In genomic region chr18:56402872-56403516, GRCh38 we compare ENCODE assay signal across 9 cellular contexts.
DNase-seq lines count a peak whose midpoint lies in the region; ATAC-seq and TF ChIP-seq lines count a peak whose summit lies in the region.
"Had no signal": no experiment of that assay in that cellular context is flagged by ENCODE, and none has a peak within 500 bp of the region (broad histone marks: within the 10 kb centered on the region; RNA-seq: fewer than 3 reads in every experiment).

No MANE protein-coding gene starts in this region.

- H4K20me1 ChIP-seq in IMR-90 (ENCODE audit: insufficient read depth, low read length) = no peaks in the 10 kb centered on the region

- peak overlapping the region; percentile 87 for H2BK15ac ChIP-seq in IMR-90 (ENCODE audit: low read depth, low read length)

- peak overlapping the region; percentile 96 for H3K4ac ChIP-seq in IMR-90 (ENCODE audit: low read depth, low read length)

- H4K5ac ChIP-seq in IMR-90 (ENCODE audit: low read depth, low read length) = peak overlapping the region; percentile 97

- WGBS in IMR-90 (ENCODE audit: extremely low coverage in 2 of 2, insufficient read length in 1 of 2), 2 experiments = no CpG with 5 or more reads among the region's 1 CpG

- ATAC-seq in IMR-90 (ENCODE audit: low read depth) (peak; percentile 87), left colon (no peak), GM18870 (IDR thresholded peaks at IDR 0.05; ENCODE audit: unreplicated experiment) (no peak)

- peak overlapping the region; percentile 13; the same call in 1 of the 2 replicates for H3K56ac ChIP-seq in IMR-90 (ENCODE audit: extremely low read depth, insufficient read depth, low read length)

- peak overlapping the region; percentile 94 for H4K91ac ChIP-seq in IMR-90 (ENCODE audit: insufficient read depth, low read depth, low read length)

- no peak overlapping the region for H3K9ac ChIP-seq in IMR-90 (ENCODE audit: low read depth, low read length)

- peak overlapping the region; percentile 99 for H3K18ac ChIP-seq in IMR-90 (ENCODE audit: low read depth, low read length)

- H3K79me1 ChIP-seq in IMR-90 (ENCODE audit: low read depth in 1 of 2, low read length in 2 of 2) = no peaks in the 10 kb centered on the region

- no peak for TF ChIP-seq RAD21 in IMR-90 (IDR thresholded peaks at IDR 0.05; ENCODE audit: low read length)

- BruUV-seq in IMR-90 (replicated peaks; lab: Mats Ljungman, UMichigan) = no TSS peak

- peak overlapping the region; percentile 59 for H2AK9ac ChIP-seq in IMR-90 (replicated peaks; ENCODE audit: low read depth, low read length, poor library complexity)

- peak overlapping the region; percentile 33; the same call in 1 of the 2 replicates for H3K4me2 ChIP-seq in IMR-90 (ENCODE audit: low read depth, low read length)

- peak overlapping the region; percentile 70 to 97 for H4K8ac ChIP-seq in IMR-90 (ENCODE audit: low read depth in 2 of 2, low read length in 2 of 2)

- intact Hi-C loops in IMR-90 (cut with micrococcal nuclease) = no loop called here
- intact Hi-C loops in left colon (cut with DNase I, micrococcal nuclease) = no loop called here

- POLR2A ChIA-PET in IMR-90 (lab: Charles Lee; ENCODE audit: unreplicated experiment) = interaction anchor here (0.6 kb wide), 1 partner anchor 143 kb away, joined by 7 read pairs; no protein-coding TSS in a partner anchor

- H3K9me3 ChIP-seq in IMR-90 (ENCODE audit: control insufficient read depth, insufficient read depth, low read length) = no peaks in the 10 kb centered on the region

- no peaks in the 10 kb centered on the region; the same call in 1 of the 2 replicates for H3K9me1 ChIP-seq in IMR-90 (ENCODE audit: insufficient read depth, low read length)

- H2BK5ac ChIP-seq in IMR-90 (ENCODE audit: low read depth, low read length, poor library complexity, severe bottlenecking) = peak overlapping the region; percentile 93

- DNase-seq in A172 (ENCODE audit: low spot score) (peak; percentile 78), IMR-90 (peak; percentile 90), astrocyte of the spinal cord (ENCODE audit: low read depth, low spot score) (peak; percentile 87), iris pigment epithelial cell (ENCODE audit: low read depth) (peak; percentile 84), midbrain (lab: John Stamatoyannopoulos, UW) (no peak), left colon (no peak), NCI-H1694 (lab: John Stamatoyannopoulos, UW) (no peak)
- DNase-seq: head of caudate nucleus had no signal

- H3K4me3 ChIP-seq in IMR-90 (ENCODE audit: insufficient read depth, low read depth, low read length) (no peak overlapping the region), astrocyte of the spinal cord (ENCODE audit: low read depth, low read length) (no peak overlapping the region)

- no peak for TF ChIP-seq POLR2A in IMR-90 (IDR thresholded peaks at IDR 0.05; ENCODE audit: low read depth, low read length)

- H3K27me3 ChIP-seq in IMR-90 (ENCODE audit: control insufficient read depth, insufficient read depth, low read length) = no peaks in the 10 kb centered on the region

- CTCF ChIA-PET in IMR-90 (lab: Yijun Ruan, JAX) = no interaction called here

- peak overlapping the region; percentile 97 for H2AK5ac ChIP-seq in IMR-90 (ENCODE audit: low read depth, low read length)

- TF ChIP-seq CTCF in IMR-90 (conservative IDR thresholded peaks at IDR 0.05; ENCODE audit: low read depth, low read length) = no peak
- TF ChIP-seq CTCF in astrocyte of the spinal cord (IDR thresholded peaks at IDR 0.05; ENCODE audit: low read depth, low read length) = no peak

- peak overlapping the region; percentile 98 for H2BK120ac ChIP-seq in IMR-90 (ENCODE audit: low read depth, low read length)

- in situ Hi-C loops in IMR-90 (cut with MboI; ENCODE audit: low sequenced_read_pairs) = no loop called here
- in situ Hi-C loops in astrocyte of the spinal cord (cut with HindIII; ENCODE audit: low sequenced_read_pairs) = no loop called here

- H3K4me1 ChIP-seq in IMR-90 (ENCODE audit: control insufficient read depth, insufficient read depth, low read length) = peaks cover 6% of the 10 kb centered on the region; the same call in 1 of the 2 replicates

- no peaks in the 10 kb centered on the region for H3K36me3 ChIP-seq in IMR-90 (ENCODE audit: control insufficient read depth, insufficient read depth, low read length)

- H2AFZ ChIP-seq in IMR-90 (replicated peaks; ENCODE audit: low read length, poor library complexity) = peak overlapping the region; percentile 72

- H3K27ac ChIP-seq in IMR-90 (ENCODE audit: insufficient read depth, low read length) = peak overlapping the region; percentile 65

- peak overlapping the region; percentile 95 for H3K14ac ChIP-seq in IMR-90 (replicated peaks; ENCODE audit: low read depth, low read length)

- dilution Hi-C loops in IMR-90 (cut with HindIII; ENCODE audit: low sequenced_read_pairs, unreplicated experiment) = no loop called here

- H3K23ac ChIP-seq in IMR-90 (ENCODE audit: low read depth, low read length) = peak overlapping the region; percentile 47; the same call in 1 of the 2 replicates

- H2BK20ac ChIP-seq in IMR-90 (ENCODE audit: low read depth, low read length) = peak overlapping the region; percentile 97

TF ChIP-seq in IMR-90, 13 proteins besides CTCF, POLR2A, EP300 and RAD21:
- TF ChIP-seq RFX5 (IDR thresholded peaks at IDR 0.05; ENCODE audit: low read depth, low read length) = no peak
- TF ChIP-seq MAFK (IDR thresholded peaks at IDR 0.05; ENCODE audit: low read depth, low read length) = peak; percentile 91
- TF ChIP-seq CEBPB (IDR thresholded peaks at IDR 0.05; ENCODE audit: low read depth, low read length) = peak; percentile 86
- TF ChIP-seq FOS (IDR thresholded peaks at IDR 0.05; ENCODE audit: low read depth, low read length) = peak; percentile 49; the same call in 1 of the 2 replicates
- TF ChIP-seq NFE2L2 (IDR thresholded peaks at IDR 0.05; ENCODE audit: low read depth, low read length) = peak; percentile 89

Comparison
In these comparisons a context has a peak if more than half of its experiments do, and no peak if none do; other contexts are left out.
1. DNase-seq: peak in A172 (single experiment), IMR-90 (single experiment), astrocyte of the spinal cord (single experiment) and iris pigment epithelial cell (single experiment); none in midbrain (single experiment), left colon (0 of 2) and NCI-H1694 (single experiment).